1 cellular context compared by ENCODE assay signal in the genomic region with DNA sequence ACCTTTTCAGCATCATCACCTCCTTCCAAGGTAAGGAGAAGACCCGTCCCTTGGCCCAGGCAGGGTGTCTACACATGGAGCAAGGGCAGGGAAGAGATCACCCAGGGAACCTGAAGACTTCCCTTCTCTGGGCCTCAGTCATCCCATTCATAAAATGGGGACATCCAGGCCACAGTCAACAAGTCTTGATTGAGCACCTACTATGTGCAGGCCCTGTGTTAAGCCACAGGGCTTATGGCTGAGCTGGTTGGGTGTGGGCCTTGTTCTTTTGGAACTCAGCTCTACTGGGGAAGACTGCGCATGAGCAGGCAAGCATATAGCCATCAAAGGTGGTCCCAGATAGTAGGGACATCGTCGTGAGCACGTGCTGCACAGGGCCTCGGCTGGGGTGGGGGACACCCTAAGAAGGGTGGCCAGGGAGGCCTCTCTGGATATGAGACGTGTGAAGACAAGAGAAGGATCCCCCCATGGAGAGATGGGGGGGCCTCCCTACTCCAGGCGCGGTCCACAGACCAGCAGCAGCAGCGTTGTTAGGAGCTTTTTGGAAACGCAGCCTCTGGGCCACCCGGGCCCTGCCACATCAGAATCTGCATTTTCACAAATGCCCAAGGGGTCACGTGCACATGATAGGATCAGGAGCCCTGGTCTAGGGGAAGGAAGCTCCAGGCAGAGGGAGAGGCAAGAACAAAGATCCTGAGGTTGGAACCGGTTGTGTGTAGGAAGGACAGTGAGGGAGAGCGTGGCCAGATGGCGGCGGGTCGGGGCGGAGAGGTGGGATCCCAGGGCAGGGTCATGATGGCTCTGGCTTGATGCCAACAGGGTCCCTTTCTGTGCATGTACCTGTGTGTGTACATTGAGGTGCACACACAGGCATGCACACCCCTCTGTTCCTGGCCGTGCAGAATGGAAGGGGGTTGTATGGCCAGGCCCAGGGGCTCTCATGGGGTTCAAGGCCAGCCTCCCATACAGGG.
TF ChIP-seq lines count a peak whose summit lies in the region.

No MANE protein-coding gene starts in this region.

TF ChIP-seq in HepG2, 621 proteins besides CTCF, POLR2A, EP300 and RAD21:
- TF ChIP-seq ZKSCAN1 (IDR thresholded peaks at IDR 0.05; ENCODE audit: low read length), result peak; percentile 73; the same call in 1 of the 2 replicates
- TF ChIP-seq ZNF282 (IDR thresholded peaks at IDR 0.05; ENCODE audit: partially characterized antibody), result no peak
- 0 out of 2 replicates have a peak, but pooled peaks have one; percentile 9 for TF ChIP-seq ZSCAN29 (CRISPR knock-in tag; conservative IDR thresholded peaks at IDR 0.05)
- no peak for TF ChIP-seq FLYWCH1 (CRISPR knock-in tag; IDR thresholded peaks at IDR 0.05)
- 0 out of 2 replicates have a peak, but pooled peaks have one; percentile 1 for TF ChIP-seq KDM2A (CRISPR knock-in tag; IDR thresholded peaks at IDR 0.05; ENCODE audit: borderline replicate concordance, low read depth)
- 0 out of 2 replicates have a peak, but pooled peaks have one; percentile 14 for TF ChIP-seq ZNF556 (CRISPR knock-in tag; IDR thresholded peaks at IDR 0.05; ENCODE audit: borderline replicate concordance)
- TF ChIP-seq JUN (CRISPR knock-in tag; IDR thresholded peaks at IDR 0.05), result no peak
- 0 out of 2 replicates have a peak, but pooled peaks have one; percentile 4 for TF ChIP-seq ZNF572 (CRISPR knock-in tag; IDR thresholded peaks at IDR 0.05)
- TF ChIP-seq, protein P1, sequence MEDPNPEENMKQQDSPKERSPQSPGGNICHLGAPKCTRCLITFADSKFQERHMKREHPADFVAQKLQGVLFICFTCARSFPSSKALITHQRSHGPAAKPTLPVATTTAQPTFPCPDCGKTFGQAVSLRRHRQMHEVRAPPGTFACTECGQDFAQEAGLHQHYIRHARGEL (CRISPR knock-in tag; IDR thresholded peaks at IDR 0.05), result 0 out of 2 replicates have a peak, but pooled peaks have one; percentile 5
- peak; percentile 94 for TF ChIP-seq ZNF629 (CRISPR knock-in tag; conservative IDR thresholded peaks at IDR 0.05)
- TF ChIP-seq ZMYM4 (CRISPR knock-in tag; IDR thresholded peaks at IDR 0.05), result 0 out of 2 replicates have a peak, but pooled peaks have one; percentile 6
- TF ChIP-seq, protein P2, sequence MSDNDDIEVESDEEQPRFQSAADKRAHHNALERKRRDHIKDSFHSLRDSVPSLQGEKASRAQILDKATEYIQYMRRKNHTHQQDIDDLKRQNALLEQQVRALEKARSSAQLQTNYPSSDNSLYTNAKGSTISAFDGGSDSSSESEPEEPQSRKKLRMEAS (IDR thresholded peaks at IDR 0.05), result 0 out of 2 replicates have a peak, but pooled peaks have one; percentile 31
- TF ChIP-seq ZMYM3 (CRISPR knock-in tag; IDR thresholded peaks at IDR 0.05), result peak; percentile 56; the same call in 1 of the 2 replicates
- 0 out of 2 replicates have a peak, but pooled peaks have one; percentile 32 for TF ChIP-seq LCORL (IDR thresholded peaks at IDR 0.05)
- TF ChIP-seq LCORL (CRISPR knock-in tag; IDR thresholded peaks at IDR 0.05), result no peak
- TF ChIP-seq NFE2L1 (CRISPR knock-in tag; IDR thresholded peaks at IDR 0.05; ENCODE audit: borderline replicate concordance), result 0 out of 2 replicates have a peak, but pooled peaks have one; percentile 17
- TF ChIP-seq HIVEP1 (CRISPR knock-in tag; IDR thresholded peaks at IDR 0.05), result 0 out of 2 replicates have a peak, but pooled peaks have one; percentile 3
